ENCODE assay signal across 8 cellular contexts in the genomic region with DNA sequence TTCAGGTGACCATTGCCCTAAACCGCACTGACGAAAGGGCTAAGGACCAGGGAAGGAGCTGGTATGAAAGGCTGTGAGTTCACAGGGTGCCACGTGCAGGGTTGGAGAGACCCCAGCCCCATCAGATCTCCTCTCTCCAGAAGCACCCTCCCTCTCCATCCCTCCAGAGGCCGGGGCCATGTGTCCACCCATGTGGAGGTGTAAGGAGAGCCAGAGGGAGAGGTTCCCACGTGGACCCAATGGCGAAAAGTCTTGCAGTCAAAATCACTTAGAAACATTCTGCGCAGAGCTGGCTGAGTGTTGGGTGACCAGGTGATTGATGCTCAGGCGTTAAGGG.
DNase-seq lines count a peak whose midpoint lies in the region; ATAC-seq and TF ChIP-seq lines count a peak whose summit lies in the region.

No MANE protein-coding gene starts in this region.

- H3F3A ChIP-seq in neural progenitor cell (ENCODE audit: low read depth): peaks cover 52% of the 10 kb centered on the region

- WGBS in endodermal cell (ENCODE audit: insufficient coverage in 1 of 2, insufficient read length in 1 of 2), 2 experiments: 42 to 72% methylated on average over 5 to 7 of the region's 8 CpGs

- H3K79me2 ChIP-seq in neural progenitor cell (ENCODE audit: low read depth): no peaks in the 10 kb centered on the region

- H3K4me1 Mint-ChIP-seq in CD14-positive monocyte (peaks cover 20% of the 10 kb centered on the region), endodermal cell (peaks cover 21% of the 10 kb centered on the region), neural progenitor cell (peaks cover 37% of the 10 kb centered on the region)

- H3K9ac ChIP-seq in endodermal cell (ENCODE audit: extremely low read depth, low read length, poor library complexity, severe bottlenecking) (no peak overlapping the region), neural progenitor cell (no peak overlapping the region)

- H3K27ac Mint-ChIP-seq in CD14-positive monocyte: peak overlapping the region; percentile 85 to 98 (median 91)
- H3K27ac Mint-ChIP-seq in endodermal cell: no peak overlapping the region
- no peak overlapping the region for H3K27ac Mint-ChIP-seq in neural progenitor cell

- no peak for ATAC-seq in HG03135 (IDR thresholded peaks at IDR 0.05; ENCODE audit: unreplicated experiment)

- H3K9me3 ChIP-seq in endodermal cell (ENCODE audit: control insufficient read depth, low read length) (no peaks in the 10 kb centered on the region), neural progenitor cell (ENCODE audit: low read depth) (no peaks in the 10 kb centered on the region)

- no peaks in the 10 kb centered on the region for H4K20me1 ChIP-seq in neural progenitor cell (ENCODE audit: low read depth)

- H3K27me3 Mint-ChIP-seq in CD14-positive monocyte (ENCODE audit: low read depth in 3 of 3) (peaks cover 0 to 5% (median 2%) of the 10 kb centered on the region in 3 donors), endodermal cell (ENCODE audit: insufficient read depth) (peaks cover 4% of the 10 kb centered on the region), neural progenitor cell (ENCODE audit: insufficient read depth, low read depth) (peaks cover 14% of the 10 kb centered on the region)

- H3K4me3 Mint-ChIP-seq in CD14-positive monocyte: peak overlapping the region; percentile 68 to 71
- peak overlapping the region; percentile 70 for H3K4me3 Mint-ChIP-seq in endodermal cell
- peak overlapping the region; percentile 65 for H3K4me3 Mint-ChIP-seq in neural progenitor cell

- DNase-seq in CD14-positive monocyte (ENCODE audit: low spot score) (no peak), endodermal cell (no peak), neural progenitor cell (ENCODE audit: low spot score) (no peak), GF-D8 (lab: John Stamatoyannopoulos, UW) (no peak), SIG-M5 (lab: John Stamatoyannopoulos, UW) (no peak), KG1 (lab: John Stamatoyannopoulos, UW) (no peak)
- DNase-seq in Jurkat, Clone E6-1 (ENCODE audit: low read depth, low spot score): no peak

- peak overlapping the region; percentile 97 for H3K4me2 ChIP-seq in neural progenitor cell

- H3K27me3 ChIP-seq in endodermal cell (ENCODE audit: control insufficient read depth, insufficient read depth, low read length, poor library complexity, severe bottlenecking) (no peaks in the 10 kb centered on the region), neural progenitor cell (no peaks in the 10 kb centered on the region)

- peak overlapping the region; percentile 81 for H2AFZ ChIP-seq in neural progenitor cell (replicated peaks)

- no peak for TF ChIP-seq CTCF in CD14-positive monocyte (IDR thresholded peaks at IDR 0.05)
- TF ChIP-seq CTCF in endodermal cell (conservative IDR thresholded peaks at IDR 0.05): no peak
- no peak for TF ChIP-seq CTCF in neural progenitor cell (IDR thresholded peaks at IDR 0.05)

- no peaks in the 10 kb centered on the region for H3K36me3 Mint-ChIP-seq in CD14-positive monocyte
- H3K36me3 Mint-ChIP-seq in endodermal cell (ENCODE audit: low read depth): no peaks in the 10 kb centered on the region
- no peaks in the 10 kb centered on the region for H3K36me3 Mint-ChIP-seq in neural progenitor cell

- no peaks in the 10 kb centered on the region for H3K36me3 ChIP-seq in endodermal cell (ENCODE audit: control insufficient read depth, insufficient read depth, low read length)
- H3K36me3 ChIP-seq in neural progenitor cell: peaks cover 10% of the 10 kb centered on the region

- peaks cover 9% of the 10 kb centered on the region for H3K4me1 ChIP-seq in endodermal cell (ENCODE audit: control insufficient read depth, insufficient read depth, low read length)
- H3K4me1 ChIP-seq in neural progenitor cell: peaks cover 42% of the 10 kb centered on the region

- peak overlapping the region; percentile 49 for H3K4me3 ChIP-seq in Jurkat, Clone E6-1 (ENCODE audit: low read length)
- H3K4me3 ChIP-seq in endodermal cell (ENCODE audit: low read length) (peak overlapping the region; percentile 89), neural progenitor cell (peak overlapping the region; percentile 61)

- H3K27ac ChIP-seq in endodermal cell (ENCODE audit: low read depth, low read length) (no peak overlapping the region), neural progenitor cell (no peak overlapping the region)

- intact Hi-C loops in CD14-positive monocyte (cut with micrococcal nuclease): loop anchor here (2.0 to 10.0 kb wide), 5 partner anchors 20 to 364 kb away; no protein-coding TSS in a partner anchor

- peaks cover 0 to 6% (median 5%) of the 10 kb centered on the region in 7 donors for H3K9me3 Mint-ChIP-seq in CD14-positive monocyte
- H3K9me3 Mint-ChIP-seq in endodermal cell: peaks cover 1% of the 10 kb centered on the region
- H3K9me3 Mint-ChIP-seq in neural progenitor cell: peaks cover 7% of the 10 kb centered on the region

Comparison
In these comparisons a context has a peak if more than half of its experiments do, and no peak if none do; other contexts are left out.
1. H3K27ac Mint-ChIP-seq: peak in CD14-positive monocyte (7 of 7); none in endodermal cell (single experiment) and neural progenitor cell (single experiment).
2. Peak in every context shown above with its lines, with median percentiles within 50 percentile points of each other: H3K4me3 Mint-ChIP-seq and H3K4me3 ChIP-seq.